9 cellular contexts compared by ENCODE assay signal in the genomic region with DNA sequence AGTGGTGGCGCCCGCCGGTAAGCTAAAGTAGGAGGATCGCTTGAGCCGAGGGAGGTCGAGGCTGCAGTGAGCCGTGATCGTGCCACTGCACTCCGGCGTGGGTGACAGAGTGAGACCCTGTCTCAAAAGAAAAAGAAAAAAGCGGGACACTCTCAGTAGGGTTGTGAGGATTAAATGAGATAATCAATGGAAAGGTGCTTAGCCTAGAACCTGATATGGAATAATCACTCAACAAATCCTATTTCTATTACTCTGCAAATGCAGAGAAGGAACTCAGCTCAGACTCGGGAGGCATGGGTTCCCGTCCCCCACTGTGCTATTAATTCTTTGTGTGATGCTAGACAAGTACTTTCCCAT. TPM values are rescaled to one million over a fixed set of nuclear protein-coding genes. Genes with fewer than 3 reads are reported as not detected.
DNase-seq lines count a peak whose midpoint lies in the region; ATAC-seq, FAIRE-seq and TF ChIP-seq lines count a peak whose summit lies in the region.
"Had no signal": no experiment of that assay in that cellular context is flagged by ENCODE, and none has a peak within 500 bp of the region (broad histone marks: within the 10 kb centered on the region; RNA-seq: fewer than 3 reads in every experiment).

No MANE protein-coding gene starts in this region.

- ATAC-seq in GM18870 (IDR thresholded peaks at IDR 0.05; ENCODE audit: unreplicated experiment): no peak

- H4K8ac ChIP-seq in H1 (ENCODE audit: extremely low read depth, insufficient read depth, low read length): no peak overlapping the region

- H3K4me3 Mint-ChIP-seq in nephron progenitor cell: peak overlapping the region; percentile 97

- H3K4ac ChIP-seq in H1 (replicated peaks; ENCODE audit: insufficient read length, low read depth, low read length): no peak overlapping the region

- peaks cover 4% of the 10 kb centered on the region for H3K23me2 ChIP-seq in H1 (ENCODE audit: low read depth, low read length)

- 44% methylated on average over 13 of the region's 13 CpGs; no CpG with 5 or more reads in 1 of the 2 experiments for WGBS in H1 (ENCODE audit: extremely low coverage in 1 of 2, insufficient coverage in 1 of 2, insufficient read length in 1 of 2, insufficient replicate concordance in 2 of 2, low coverage in 1 of 2, low lambda C conversion rate in 2 of 2, missing lambda C conversion rate in 1 of 2), 2 experiments

- no peak overlapping the region for H3K56ac ChIP-seq in H1 (replicated peaks; ENCODE audit: insufficient read length, low read depth, low read length)

- H2AFZ ChIP-seq in KMS-11 (ENCODE audit: low read depth): peak overlapping the region; percentile 73; the same call in 1 of the 2 replicates
- no peak overlapping the region for H2AFZ ChIP-seq in H1 (ENCODE audit: low read length)

- TF ChIP-seq EP300 in H1 (IDR thresholded peaks at IDR 0.05; ENCODE audit: borderline replicate concordance in 1 of 2, low read depth in 2 of 2, low read length in 2 of 2): no peak

- no peak for FAIRE-seq in H1 (lab: Jason Lieb, UNC)

- peaks cover 10% of the 10 kb centered on the region for H3K4me1 ChIP-seq in KMS-11 (ENCODE audit: low read depth, poor library complexity, severe bottlenecking)
- peaks cover 0 to 8% (median 3%) of the 10 kb centered on the region in 4 experiments; a peak in 4 of 7 replicates for H3K4me1 ChIP-seq in H1 (replicated peaks in 1 of 4; ENCODE audit: control insufficient read depth in 3 of 4, insufficient read depth in 4 of 4, low read length in 3 of 4)

- no peak overlapping the region; the same call in 1 of the 2 replicates for H2BK12ac ChIP-seq in H1 (ENCODE audit: low read depth, low read length)

- H3K27ac ChIP-seq in AG04450 (ENCODE audit: low read depth, low read length): peak overlapping the region; percentile 47
- H3K27ac ChIP-seq in KMS-11: no peak overlapping the region
- no peak overlapping the region for H3K27ac ChIP-seq in H1 (ENCODE audit: low read depth, low read length)
- no peak overlapping the region for H3K27ac ChIP-seq in WERI-Rb-1

- peaks cover 4% of the 10 kb centered on the region; the same call in 1 of the 2 replicates for H3K9me3 ChIP-seq in AG04450 (ENCODE audit: control insufficient read depth, insufficient read depth, low read length)
- no peaks in the 10 kb centered on the region for H3K9me3 ChIP-seq in H1 (ENCODE audit: insufficient read depth in 2 of 2, low read depth in 1 of 2, low read length in 1 of 2)
- no peaks in the 10 kb centered on the region for H3K9me3 ChIP-seq in WERI-Rb-1 (ENCODE audit: severe bottlenecking)

- H3K36me3 ChIP-seq in KMS-11 (ENCODE audit: insufficient read depth) (no peaks in the 10 kb centered on the region), H1 (ENCODE audit: control insufficient read depth in 2 of 4, insufficient read depth in 4 of 4, low read length in 3 of 4) (no peaks in the 10 kb centered on the region), WERI-Rb-1 (no peaks in the 10 kb centered on the region)

- H2BK15ac ChIP-seq in H1 (ENCODE audit: low read length): no peak overlapping the region

- H3K14ac ChIP-seq in H1 (ENCODE audit: insufficient read length): no peak overlapping the region

- H3K27me3 Mint-ChIP-seq in nephron progenitor cell (ENCODE audit: low read depth, poor library complexity): peaks cover 6% of the 10 kb centered on the region

- H3K79me1 ChIP-seq in H1 (ENCODE audit: low read depth, low read length): no peaks in the 10 kb centered on the region; the same call in 1 of the 2 replicates

- H2BK120ac ChIP-seq in H1 (replicated peaks; ENCODE audit: low read depth, low read length): no peak overlapping the region

- no peak overlapping the region for H2BK5ac ChIP-seq in H1 (ENCODE audit: low read depth, low read length)

- no peak overlapping the region for H4K5ac ChIP-seq in H1 (ENCODE audit: insufficient read length, low read depth, low read length)

- TF ChIP-seq RAD21 in H1 (IDR thresholded peaks at IDR 0.05 in 1 of 2, conservative IDR thresholded peaks at IDR 0.05 in 1 of 2; ENCODE audit: low read depth in 2 of 2, low read length in 2 of 2): no peak

- TF ChIP-seq CTCF in AG04450 (IDR thresholded peaks at IDR 0.05; ENCODE audit: low read depth, low read length) (no peak), KMS-11 (conservative IDR thresholded peaks at IDR 0.05; ENCODE audit: low read depth, low read length) (no peak), H1 (IDR thresholded peaks at IDR 0.05; ENCODE audit: control extremely low read depth in 1 of 3, insufficient read depth in 1 of 3, low read depth in 1 of 3, low read length in 3 of 3) (no peak), nephron progenitor cell (IDR thresholded peaks at IDR 0.05) (no peak), WERI-Rb-1 (IDR thresholded peaks at IDR 0.05; ENCODE audit: low read depth, low read length) (no peak)

- peak overlapping the region; percentile 21; the same call in 1 of the 2 replicates for H3K4me2 ChIP-seq in KMS-11
- H3K4me2 ChIP-seq in H1 (ENCODE audit: insufficient read depth in 1 of 2, low read depth in 2 of 2, low read length in 2 of 2): peak overlapping the region; percentile 65 to 75

- no peak overlapping the region; the same call in 1 of the 2 replicates for H3K18ac ChIP-seq in H1 (ENCODE audit: extremely low read depth, low read length)

- H3K9ac ChIP-seq in KMS-11 (no peak overlapping the region; the same call in 1 of the 2 replicates), H1 (replicated peaks in 1 of 4; ENCODE audit: extremely low read depth in 1 of 4, low read depth in 3 of 4, low read length in 3 of 4) (no peak overlapping the region)

- H4K20me1 ChIP-seq in KMS-11 (ENCODE audit: insufficient read depth): no peaks in the 10 kb centered on the region
- peaks cover 12 to 13% of the 10 kb centered on the region in 2 experiments for H4K20me1 ChIP-seq in H1 (replicated peaks in 1 of 2; ENCODE audit: control insufficient read depth in 1 of 2, insufficient read depth in 2 of 2, low read length in 2 of 2)

- H3K4me3 ChIP-seq in AG04450 (ENCODE audit: low read depth, low read length) (no peak overlapping the region), KMS-11 (IDR thresholded peaks at IDR 0.05; ENCODE audit: insufficient read depth, low read depth, low read length) (no peak overlapping the region), H1 (ENCODE audit: extremely low read depth in 1 of 4, insufficient read depth in 2 of 4, low read depth in 3 of 4, low read length in 4 of 4) (peak overlapping the region; percentile 70 to 95 (median 83); a peak in 6 of 8 replicates), WERI-Rb-1 (ENCODE audit: low read depth, low read length) (no peak overlapping the region)

- no peak overlapping the region for H2BK20ac ChIP-seq in H1 (ENCODE audit: low read length)

- H3K36me3 Mint-ChIP-seq in nephron progenitor cell (ENCODE audit: low read depth): peaks cover 6% of the 10 kb centered on the region

- H4K91ac ChIP-seq in H1 (replicated peaks; ENCODE audit: insufficient read length, low read length): no peak overlapping the region

- DNase-seq in AG04450 (ENCODE audit: low read depth, low spot score): no peak
- DNase-seq in H1 (ENCODE audit: low read depth in 1 of 2, low spot score in 2 of 2): no peak
- DNase-seq in nephron progenitor cell: no peak
- no peak for DNase-seq in UCSD-AML1 (lab: John Stamatoyannopoulos, UW; ENCODE audit: unreplicated experiment)
- no peak for DNase-seq in WERI-Rb-1
- DNase-seq in glomerular visceral epithelial cell (ENCODE audit: extremely low spot score): no peak

- H3K27ac Mint-ChIP-seq in nephron progenitor cell: peak overlapping the region; percentile 98

- H3K27me3 ChIP-seq in AG04450 (ENCODE audit: control insufficient read depth, insufficient read depth, low read length): no peaks in the 10 kb centered on the region
- no peaks in the 10 kb centered on the region for H3K27me3 ChIP-seq in KMS-11 (ENCODE audit: insufficient read depth, low read depth)
- no peaks in the 10 kb centered on the region for H3K27me3 ChIP-seq in H1 (replicated peaks in 1 of 4; ENCODE audit: control insufficient read depth in 3 of 4, extremely low read depth in 1 of 4, insufficient read depth in 3 of 4, low read length in 3 of 4)
- no peaks in the 10 kb centered on the region for H3K27me3 ChIP-seq in WERI-Rb-1 (ENCODE audit: insufficient read depth, low read depth, severe bottlenecking)

- TF ChIP-seq POLR2A in H1 (IDR thresholded peaks at IDR 0.05; ENCODE audit: control extremely low read depth in 1 of 2, low read depth in 2 of 2, low read length in 2 of 2): no peak

- peaks cover 34% of the 10 kb centered on the region for H3K4me1 Mint-ChIP-seq in nephron progenitor cell

- H2AK5ac ChIP-seq in H1 (ENCODE audit: low read depth, low read length): no peak overlapping the region

- H3K9me3 Mint-ChIP-seq in nephron progenitor cell: no peaks in the 10 kb centered on the region

- peaks cover 13% of the 10 kb centered on the region; the same call in 1 of the 2 replicates for H3K79me2 ChIP-seq in KMS-11 (ENCODE audit: insufficient read depth, low read depth)
- peaks cover 9 to 33% of the 10 kb centered on the region in 2 experiments; a peak in 3 of 4 replicates for H3K79me2 ChIP-seq in H1 (ENCODE audit: control insufficient read depth in 1 of 2, insufficient read depth in 2 of 2, low read length in 2 of 2)

- CTCF ChIA-PET in AG04450 (lab: Charles Lee): interaction anchor here (0.7 to 2.0 kb wide), 3 partner anchors 10 to 70 kb away, joined by 3 to 15 read pairs (median 11); no protein-coding TSS in a partner anchor
- CTCF ChIA-PET in H1 (lab: Charles Lee; ENCODE audit: partially characterized antibody): interaction anchor here (1.0 to 27.4 kb wide), 4 partner anchors 15 to 307 kb away, joined by 3 to 705 read pairs (median 24); no protein-coding TSS in a partner anchor

- POLR2A ChIA-PET in AG04450 (lab: Yijun Ruan, JAX) (interaction anchor here (0.6 to 1.5 kb wide), 9 partner anchors 9 to 159 kb away, joined by 4 to 18 read pairs (median 6); no protein-coding TSS in a partner anchor), H1 (lab: Charles Lee; ENCODE audit: partially characterized antibody) (interaction anchor here (0.8 to 4.7 kb wide), 13 partner anchors 9 to 315 kb away, joined by 3 to 37 read pairs (median 6); partner anchors contain the start of genes ASAP3 and LACTBL1)

- no peak overlapping the region for H3K23ac ChIP-seq in H1 (ENCODE audit: insufficient read length)

RNA-seq across cellular contexts. Expression of gene LUZP1, which starts 0.5 kb away (rescaled TPM):
- polyA plus RNA-seq in AG04450 (2011; rRNA removed) (32.4 and 39.4 TPM in 2 replicates), H1 (2011; rRNA removed) (12.2 and 14.0 TPM in 2 replicates)
- polyA minus RNA-seq in AG04450 (2011; rRNA and poly(A)+ RNA removed): 65.4 and 66.9 TPM in 2 replicates
- 59.9 and 60.5 TPM in 2 replicates for total RNA-seq in H1 (2021; fragmentation: NEBNext Ultra II Directional; extraction: Animal tissue kit (Norgen Biotek cat#: 25700))
- 17.0 TPM for polyA plus RNA-seq in H1 (2011; cell fraction: cytosol; rRNA removed)
- polyA plus RNA-seq in H1 (2011; cell fraction: nucleus; rRNA removed): 22.3 TPM
- 19.6 to 24.4 TPM (median 23.5 TPM) in 4 replicates for polyA plus RNA-seq in H1 (2012, experiment 1 of 2)
- 3.8 TPM for polyA plus RNA-seq in H1 (2012, experiment 2 of 2)
- polyA plus RNA-seq in H1 (2013, experiment 1 of 2): 39.7 TPM
- 36.7 TPM for polyA plus RNA-seq in H1 (2013, experiment 2 of 2)
- polyA minus RNA-seq in H1 (2011; rRNA and poly(A)+ RNA removed): 57.0 and 62.5 TPM in 2 replicates
- polyA minus RNA-seq in H1 (2011; cell fraction: cytosol; rRNA and poly(A)+ RNA removed): 30.6 TPM
- 44.7 TPM for polyA minus RNA-seq in H1 (2011; cell fraction: nucleus; rRNA and poly(A)+ RNA removed)

RNA-seq across cellular contexts. Expression of gene HTR1D, which starts 48.1 kb away (rescaled TPM):
- polyA plus RNA-seq in AG04450 (2011; rRNA removed) (0.07 and 0.11 TPM in 2 replicates), H1 (2011; rRNA removed) (8.8 and 11.5 TPM in 2 replicates)
- 0.14 TPM in 1 of 2 replicates, not detected in the other for polyA minus RNA-seq in AG04450 (2011; rRNA and poly(A)+ RNA removed)
- total RNA-seq in H1 (2021; fragmentation: NEBNext Ultra II Directional; extraction: Animal tissue kit (Norgen Biotek cat#: 25700)): 11.5 and 13.0 TPM in 2 replicates
- 6.6 TPM for polyA plus RNA-seq in H1 (2011; cell fraction: cytosol; rRNA removed)
- 8.3 TPM for polyA plus RNA-seq in H1 (2011; cell fraction: nucleus; rRNA removed)
- polyA plus RNA-seq in H1 (2012, experiment 1 of 2): 5.1 to 7.7 TPM (median 5.6 TPM) in 4 replicates
- 5.3 TPM for polyA plus RNA-seq in H1 (2012, experiment 2 of 2)
- 3.1 TPM for polyA plus RNA-seq in H1 (2013, experiment 1 of 2)
- 2.6 TPM for polyA plus RNA-seq in H1 (2013, experiment 2 of 2)
- polyA minus RNA-seq in H1 (2011; rRNA and poly(A)+ RNA removed): 7.1 and 14.7 TPM in 2 replicates
- polyA minus RNA-seq in H1 (2011; cell fraction: cytosol; rRNA and poly(A)+ RNA removed): 5.4 TPM
- polyA minus RNA-seq in H1 (2011; cell fraction: nucleus; rRNA and poly(A)+ RNA removed): 5.6 TPM
- polyA plus RNA-seq: neural cell had no signal

Comparison
In these comparisons a context has a peak if more than half of its experiments do, and no peak if none do; other contexts are left out.
1. H3K4me3 ChIP-seq: peak in H1 (4 of 4); none in AG04450 (single experiment), KMS-11 (single experiment) and WERI-Rb-1 (single experiment).